In the genomic region with DNA sequence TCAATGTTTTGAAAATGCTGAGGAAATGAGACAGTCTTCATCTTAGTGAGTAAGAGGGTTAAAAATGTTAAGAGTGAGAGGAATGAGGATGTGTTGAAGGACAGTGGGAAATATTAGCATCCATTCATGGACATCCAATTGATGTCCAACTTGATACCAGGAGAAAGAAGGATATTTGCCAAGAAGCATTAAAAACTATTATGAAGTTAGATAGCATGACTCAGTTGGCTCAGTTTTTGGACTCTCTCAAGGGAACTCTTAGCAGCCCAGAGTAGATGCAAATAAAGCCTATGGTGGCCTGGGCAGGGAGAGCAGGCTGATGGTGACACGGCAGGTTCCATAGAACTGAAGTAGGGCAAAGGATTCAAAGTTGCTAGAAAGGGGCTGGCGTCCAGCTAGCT, we compare ENCODE assay signal across 16 cellular contexts.
A peak's percentile ranks its signal among the peaks of the same experiment; 100 is the strongest.
DNase-seq lines count a peak whose midpoint lies in the region; ATAC-seq and TF ChIP-seq lines count a peak whose summit lies in the region.
"Had no signal": no experiment of that assay in that cellular context is flagged by ENCODE, and none has a peak within 500 bp of the region (broad histone marks: within the 10 kb centered on the region; RNA-seq: fewer than 3 reads in every experiment).

No MANE protein-coding gene starts in this region.

- H3K4me1 ChIP-seq in HCT116 (ENCODE audit: control insufficient read depth in 1 of 2, insufficient read depth in 2 of 2, low read length in 2 of 2) = peaks cover 0 to 35% of the 10 kb centered on the region in 2 experiments; a peak in 2 of 4 replicates
- H3K4me1 ChIP-seq: gastrocnemius medialis had no signal

- intact Hi-C loops in HCT116 (cut with micrococcal nuclease) = no loop called here
- intact Hi-C loops in posterior vena cava (cut with DNase I) = no loop called here

- no peak for TF ChIP-seq RAD21 in HCT116 (IDR thresholded peaks at IDR 0.05; ENCODE audit: low read depth)

- BruUV-seq in HCT116 (replicated peaks; lab: Mats Ljungman, UMichigan) = no TSS peak

- H3K27me3 ChIP-seq in HCT116 (ENCODE audit: insufficient read depth, low read length) = no peaks in the 10 kb centered on the region
- H3K27me3 ChIP-seq: body of pancreas, gastrocnemius medialis had no signal

- H3K27ac ChIP-seq in HCT116 (ENCODE audit: low read depth, low read length) (no peak overlapping the region), temporal lobe (ENCODE audit: low read depth, low read length) (peak overlapping the region; percentile 77)
- H3K27ac ChIP-seq: body of pancreas, gastrocnemius medialis had no signal

- DNase-seq in HCT116 (ENCODE audit: low read depth, low spot score) (no peak), amniotic epithelial cell (ENCODE audit: low read depth) (peak; percentile 89), fibroblast of villous mesenchyme (ENCODE audit: low read depth) (peak; percentile 72), germinal center (ENCODE audit: low spot score) (no peak), posterior vena cava (ENCODE audit: low spot score) (no peak)
- DNase-seq: body of pancreas; DMS153; gastrocnemius medialis; Kasumi-1; nucleus accumbens; stimulated activated CD4-positive, alpha-beta T cell treated with anti-CD3 and anti-CD28 coated beads, Interleukin-2, amount 100 ng/mL, for 48 hours; stimulated activated naive CD8-positive, alpha-beta T cell treated with anti-CD3 and anti-CD28 coated beads, Interleukin-15, Interleukin-2, amounts not matched to agents 100 U/mL and 50 U/mL, for 24 hours had no signal

- H3K9me3 ChIP-seq in HCT116 (ENCODE audit: control insufficient read depth in 1 of 2, insufficient read depth in 1 of 2, low read depth in 1 of 2, low read length in 2 of 2) = no peaks in the 10 kb centered on the region
- H3K9me3 ChIP-seq: body of pancreas, gastrocnemius medialis had no signal

- ATAC-seq in HCT116 (no peak), HG03342 (IDR thresholded peaks at IDR 0.05; ENCODE audit: unreplicated experiment) (no peak)
- ATAC-seq: body of pancreas; left lobe of liver; Right ventricle myocardium inferior; stimulated activated naive CD8-positive, alpha-beta T cell treated with anti-CD3 and anti-CD28 coated beads, Interleukin-15, Interleukin-2, amounts not matched to agents 100 U/mL and 50 U/mL, for 24 hours had no signal

- no peaks in the 10 kb centered on the region for H3K36me3 ChIP-seq in HCT116 (ENCODE audit: control insufficient read depth in 1 of 2, insufficient read depth in 2 of 2, low read length in 2 of 2)
- H3K36me3 ChIP-seq: gastrocnemius medialis had no signal

- CTCF ChIA-PET in HCT116 (lab: Charles Lee) = no interaction called here

- no peak overlapping the region for H3K9ac ChIP-seq in HCT116 (ENCODE audit: low read length)

- RAD21 ChIA-PET in HCT116 (lab: Charles Lee; ENCODE audit: low non-redundant PET in 1 of 2, low total read pairs in 2 of 2, uncharacterized antibody in 2 of 2, unreplicated experiment in 2 of 2) = no interaction called here

- H4K20me1 ChIP-seq in HCT116 (ENCODE audit: insufficient read depth) = no peaks in the 10 kb centered on the region

- no peaks in the 10 kb centered on the region for H3K79me2 ChIP-seq in HCT116 (ENCODE audit: insufficient read depth, low read length)

- TF ChIP-seq CTCF in HCT116 (IDR thresholded peaks at IDR 0.05 in 2 of 3, conservative IDR thresholded peaks at IDR 0.05 in 1 of 3; ENCODE audit: borderline replicate concordance in 1 of 3, insufficient read depth in 1 of 3, low read depth in 2 of 3, low read length in 2 of 3) = no peak
- no peak for TF ChIP-seq CTCF in fibroblast of villous mesenchyme (IDR thresholded peaks at IDR 0.05; ENCODE audit: insufficient read depth, low read depth, low read length)

- TF ChIP-seq POLR2A in HCT116 (IDR thresholded peaks at IDR 0.05; ENCODE audit: borderline replicate concordance, extremely low read depth, insufficient read depth, insufficient read length) = no peak

- POLR2A ChIA-PET in HCT116 (lab: Charles Lee) = no interaction called here

- no peaks in the 10 kb centered on the region for H3K9me2 ChIP-seq in HCT116 (ENCODE audit: insufficient read depth)

- H3K4me3 ChIP-seq in HCT116 (replicated peaks in 1 of 2; ENCODE audit: low read depth in 1 of 2, low read length in 2 of 2) = no peak overlapping the region
- no peak overlapping the region for H3K4me3 ChIP-seq in fibroblast of villous mesenchyme (ENCODE audit: low read depth, low read length)
- H3K4me3 ChIP-seq: body of pancreas, gastrocnemius medialis had no signal

- H2AFZ ChIP-seq in HCT116 (ENCODE audit: low read depth, low read length, poor library complexity, severe bottlenecking) = peak overlapping the region; percentile 27

- H3K4me2 ChIP-seq in HCT116 (ENCODE audit: low read length) = peak overlapping the region; percentile 13; the same call in 1 of the 2 replicates

TF ChIP-seq in HCT116, 20 proteins besides CTCF, POLR2A, EP300 and RAD21:
- TF ChIP-seq EZH2phosphoT487 (IDR thresholded peaks at IDR 0.05; ENCODE audit: borderline replicate concordance) (no peak), EGR1 (IDR thresholded peaks at IDR 0.05; ENCODE audit: low read depth) (no peak), TCF7L2 (IDR thresholded peaks at IDR 0.05; ENCODE audit: borderline replicate concordance, extremely low read depth, insufficient read depth, insufficient read length) (no peak), CEBPB (IDR thresholded peaks at IDR 0.05; ENCODE audit: low read depth) (no peak), POLR2AphosphoS5 (IDR thresholded peaks at IDR 0.05; ENCODE audit: low read depth, low read length) (no peak), ELF1 (IDR thresholded peaks at IDR 0.05; ENCODE audit: borderline replicate concordance, low read depth) (no peak), JUND (IDR thresholded peaks at IDR 0.05) (no peak), FOSL1 (IDR thresholded peaks at IDR 0.05; ENCODE audit: low read depth) (no peak)
- TF ChIP-seq, protein P1, sequence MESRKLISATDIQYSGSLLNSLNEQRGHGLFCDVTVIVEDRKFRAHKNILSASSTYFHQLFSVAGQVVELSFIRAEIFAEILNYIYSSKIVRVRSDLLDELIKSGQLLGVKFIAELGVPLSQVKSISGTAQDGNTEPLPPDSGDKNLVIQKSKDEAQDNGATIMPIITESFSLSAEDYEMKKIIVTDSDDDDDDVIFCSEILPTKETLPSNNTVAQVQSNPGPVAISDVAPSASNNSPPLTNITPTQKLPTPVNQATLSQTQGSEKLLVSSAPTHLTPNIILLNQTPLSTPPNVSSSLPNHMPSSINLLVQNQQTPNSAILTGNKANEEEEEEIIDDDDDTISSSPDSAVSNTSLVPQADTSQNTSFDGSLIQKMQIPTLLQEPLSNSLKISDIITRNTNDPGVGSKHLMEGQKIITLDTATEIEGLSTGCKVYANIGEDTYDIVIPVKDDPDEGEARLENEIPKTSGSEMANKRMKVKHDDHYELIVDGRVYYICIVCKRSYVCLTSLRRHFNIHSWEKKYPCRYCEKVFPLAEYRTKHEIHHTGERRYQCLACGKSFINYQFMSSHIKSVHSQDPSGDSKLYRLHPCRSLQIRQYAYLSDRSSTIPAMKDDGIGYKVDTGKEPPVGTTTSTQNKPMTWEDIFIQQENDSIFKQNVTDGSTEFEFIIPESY (IDR thresholded peaks at IDR 0.05; ENCODE audit: extremely low read depth, insufficient replicate concordance, low read length) = no peak
- TF ChIP-seq, protein P2, sequence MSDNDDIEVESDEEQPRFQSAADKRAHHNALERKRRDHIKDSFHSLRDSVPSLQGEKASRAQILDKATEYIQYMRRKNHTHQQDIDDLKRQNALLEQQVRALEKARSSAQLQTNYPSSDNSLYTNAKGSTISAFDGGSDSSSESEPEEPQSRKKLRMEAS (IDR thresholded peaks at IDR 0.05) = no peak
- TF ChIP-seq, protein P3, sequence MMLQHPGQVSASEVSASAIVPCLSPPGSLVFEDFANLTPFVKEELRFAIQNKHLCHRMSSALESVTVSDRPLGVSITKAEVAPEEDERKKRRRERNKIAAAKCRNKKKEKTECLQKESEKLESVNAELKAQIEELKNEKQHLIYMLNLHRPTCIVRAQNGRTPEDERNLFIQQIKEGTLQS (IDR thresholded peaks at IDR 0.05) = no peak

Comparison
In these comparisons a context has a peak if more than half of its experiments do, and no peak if none do; other contexts are left out.
1. DNase-seq: peak in amniotic epithelial cell (single experiment) and fibroblast of villous mesenchyme (single experiment); none in HCT116 (single experiment), germinal center (single experiment) and posterior vena cava (single experiment).